Comparison of ENCODE assay signal across 10 cellular contexts in genomic region chr20:61895686-61896057, GRCh38.
"Had no signal": no experiment of that assay in that cellular context is flagged by ENCODE, and none has a peak within 500 bp of the region (broad histone marks: within the 10 kb centered on the region; RNA-seq: fewer than 3 reads in every experiment).

No MANE protein-coding gene starts in this region.

- H3K4me3 ChIP-seq: MG63, SJSA1, SK-N-MC had no signal

- DNase-seq: KG1, NCI-H1417 treated with DMSO at 0.1 percent for 48 hours, NCI-H1694 treated with DMSO at 0.1 percent for 48 hours, NCI-H2107, NCI-H526 treated with DMSO at 0.1 percent for 48 hours, SIG-M5 had no signal

- H3K27ac ChIP-seq: RWPE1, SJSA1, SK-N-MC had no signal

- H3K4me1 ChIP-seq: SJSA1 had no signal

- H3K9me3 ChIP-seq: MG63, SJSA1 had no signal

- H3K36me3 ChIP-seq: MG63, SJSA1 had no signal
